ENCODE assay signal across 32 cellular contexts in the genomic region with DNA sequence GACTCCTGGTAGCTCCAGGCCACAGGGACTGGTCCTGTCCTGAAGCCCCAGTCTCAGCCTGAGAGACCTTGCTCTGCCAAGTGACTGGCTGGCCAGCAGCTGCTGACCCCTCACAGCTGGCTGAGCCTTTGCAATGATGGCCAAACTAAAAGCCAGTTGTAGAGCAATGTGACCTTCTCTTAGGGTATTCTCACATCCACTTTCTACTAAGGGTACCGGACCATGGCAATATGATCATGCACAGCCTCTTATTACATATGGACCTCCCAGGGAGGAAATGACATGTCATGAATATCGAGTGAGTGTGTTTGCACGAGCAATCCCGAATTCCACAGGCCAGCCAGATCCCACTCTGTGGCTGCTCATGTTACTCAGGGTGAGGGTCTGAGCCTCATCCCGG.
"Had no signal": no experiment of that assay in that cellular context is flagged by ENCODE, and none has a peak within 500 bp of the region (broad histone marks: within the 10 kb centered on the region; RNA-seq: fewer than 3 reads in every experiment).

No MANE protein-coding gene starts in this region.

- H3K4me3 Mint-ChIP-seq: activated B cell treated with CpG ODN at 0.5 μM for 24 hours; activated CD4-positive, alpha-beta memory T cell treated with anti-CD3 and anti-CD28 coated beads for 36 hours; activated CD8-positive, alpha-beta memory T cell treated with anti-CD3 and anti-CD28 coated beads, Interleukin-2, amount 10 ng/mL, durations not matched to agents 7 days and 5 days; activated CD8-positive, alpha-beta T cell treated with anti-CD3 and anti-CD28 coated beads, Interleukin-2, amount 10 ng/mL, durations not matched to agents 7 days and 5 days; activated naive CD4-positive, alpha-beta T cell treated with anti-CD3 and anti-CD28 coated beads for 36 hours; activated naive CD4-positive, alpha-beta T cell treated with anti-CD3 and anti-CD28 coated beads, Interleukin-2, amount 50 U/mL, for 24 hours; activated naive CD8-positive, alpha-beta T cell treated with anti-CD3 and anti-CD28 coated beads for 36 hours; activated naive CD8-positive, alpha-beta T cell treated with anti-CD3 and anti-CD28 coated beads, Interleukin-2, amount 50 U/mL, for 24 hours; activated T-helper 1 cell treated with anti-CD3 and anti-CD28 coated beads, Interleukin-12 subunit alpha, Interleukin-12 subunit beta, Interleukin-2, Interleukin-4 antibody, amounts not matched to agents 30 ng/mL and 10 ng/mL and 1 ng/mL, durations not matched to agents 14 hours and 24 hours and 36 hours; T-helper 17 cell; T-helper 2 cell treated with Interferon-gamma antibody and Interleukin-4, amounts not matched to agents 5 μg/mL and 100 μg/mL, for 36 hours had no signal

- H3K9me3 ChIP-seq: adrenal gland, body of pancreas, esophagus squamous epithelium, gastroesophageal sphincter had no signal

- ATAC-seq: activated CD4-positive, CD25-positive, alpha-beta regulatory T cell treated with anti-CD3 and anti-CD28 coated beads, Interleukin-2, amount 50 U/mL, for 24 hours; activated CD8-positive, alpha-beta memory T cell treated with anti-CD3 and anti-CD28 coated beads, Interleukin-2, amount 10 ng/mL, durations not matched to agents 7 days and 5 days; activated CD8-positive, alpha-beta T cell treated with anti-CD3 and anti-CD28 coated beads, Interleukin-2, amount 10 ng/mL, durations not matched to agents 7 days and 5 days; activated naive CD8-positive, alpha-beta T cell treated with anti-CD3 and anti-CD28 coated beads, Interleukin-2, amount 50 U/mL, for 24 hours; body of pancreas; gastroesophageal sphincter; T-helper 17 cell had no signal

- DNase-seq: activated B cell treated with CpG ODN at 0.5 μM for 24 hours; activated CD4-positive, alpha-beta memory T cell treated with anti-CD3 and anti-CD28 coated beads for 36 hours; activated CD4-positive, alpha-beta T cell treated with anti-CD3 and anti-CD28 coated beads for 48 hours; activated CD4-positive, alpha-beta T cell treated with anti-CD3 and anti-CD28 coated beads, Interleukin-2, amount 50 U/mL, for 1 hour; activated CD8-positive, alpha-beta memory T cell treated with anti-CD3 and anti-CD28 coated beads, Interleukin-2, amount 10 ng/mL, durations not matched to agents 7 days and 5 days; activated CD8-positive, alpha-beta memory T cell treated with anti-CD3 and anti-CD28 coated beads, Interleukin-2, amount 50 U/mL, for 4 hours; activated CD8-positive, alpha-beta T cell treated with anti-CD3 and anti-CD28 coated beads, Interleukin-2, amount 10 ng/mL, durations not matched to agents 7 days and 5 days; activated effector memory CD4-positive, alpha-beta T cell treated with anti-CD3 and anti-CD28 coated beads, Interleukin-2, amount 50 U/mL, for 16 hours; activated naive CD4-positive, alpha-beta T cell treated with anti-CD3 and anti-CD28 coated beads for 36 hours; activated naive CD8-positive, alpha-beta T cell treated with anti-CD3 and anti-CD28 coated beads for 36 hours; activated naive CD8-positive, alpha-beta T cell treated with anti-CD3 and anti-CD28 coated beads, Interleukin-2, amount 50 U/mL, for 24 hours; activated T-cell treated with anti-CD3 and anti-CD28 coated beads, Interleukin-2, amount 50 U/mL, for 1 hour; activated T-cell treated with anti-CD3 and anti-CD28 coated beads, Interleukin-2, amount 50 U/mL, for 48 hours; adrenal gland; amygdala; aorta; body of pancreas; caudate nucleus; effector CD8-positive, alpha-beta T cell; esophagus squamous epithelium; foreskin melanocyte; T-helper 1 cell; T-helper 17 cell; T1000; WERI-Rb-1 had no signal

- H3K36me3 ChIP-seq: adrenal gland, esophagus squamous epithelium, gastroesophageal sphincter, WERI-Rb-1 had no signal

- H3K27me3 ChIP-seq: adrenal gland, body of pancreas had no signal

- H3K4me1 Mint-ChIP-seq: activated naive CD4-positive, alpha-beta T cell treated with anti-CD3 and anti-CD28 coated beads, Interleukin-2, amount 50 U/mL, for 24 hours had no signal

- H3K4me3 ChIP-seq: adrenal gland, body of pancreas, esophagus squamous epithelium, gastroesophageal sphincter had no signal

- H3K27ac ChIP-seq: adrenal gland, body of pancreas, epithelial cell of prostate, esophagus squamous epithelium, gastroesophageal sphincter, WERI-Rb-1 had no signal

- H3K27ac Mint-ChIP-seq: activated B cell treated with CpG ODN at 0.5 μM for 24 hours; activated CD4-positive, alpha-beta memory T cell treated with anti-CD3 and anti-CD28 coated beads for 36 hours; activated CD8-positive, alpha-beta memory T cell treated with anti-CD3 and anti-CD28 coated beads, Interleukin-2, amount 10 ng/mL, durations not matched to agents 7 days and 5 days; activated CD8-positive, alpha-beta T cell treated with anti-CD3 and anti-CD28 coated beads, Interleukin-2, amount 10 ng/mL, durations not matched to agents 7 days and 5 days; activated naive CD4-positive, alpha-beta T cell treated with anti-CD3 and anti-CD28 coated beads for 36 hours; activated naive CD4-positive, alpha-beta T cell treated with anti-CD3 and anti-CD28 coated beads, Interleukin-2, amount 50 U/mL, for 24 hours; activated naive CD8-positive, alpha-beta T cell treated with anti-CD3 and anti-CD28 coated beads for 36 hours; activated naive CD8-positive, alpha-beta T cell treated with anti-CD3 and anti-CD28 coated beads, Interleukin-2, amount 50 U/mL, for 24 hours; activated T-helper 1 cell treated with anti-CD3 and anti-CD28 coated beads, Interleukin-12 subunit alpha, Interleukin-12 subunit beta, Interleukin-2, Interleukin-4 antibody, amounts not matched to agents 30 ng/mL and 10 ng/mL and 1 ng/mL, durations not matched to agents 14 hours and 24 hours and 36 hours; activated T-helper 2 cell treated with anti-CD3 and anti-CD28 coated beads, Interferon-gamma antibody, Interleukin-2, Interleukin-4, amounts not matched to agents 10 μg/mL and 5 μg/mL and 100 μg/mL, durations not matched to agents 14 hours and 24 hours and 36 hours; T-helper 17 cell; T-helper 2 cell treated with Interferon-gamma antibody and Interleukin-4, amounts not matched to agents 5 μg/mL and 100 μg/mL, for 36 hours had no signal

- H3K36me3 Mint-ChIP-seq: activated CD4-positive, alpha-beta memory T cell treated with anti-CD3 and anti-CD28 coated beads for 36 hours; activated CD8-positive, alpha-beta memory T cell treated with anti-CD3 and anti-CD28 coated beads, Interleukin-2, amount 10 ng/mL, durations not matched to agents 7 days and 5 days; activated naive CD4-positive, alpha-beta T cell treated with anti-CD3 and anti-CD28 coated beads, Interleukin-2, amount 50 U/mL, for 24 hours; activated naive CD8-positive, alpha-beta T cell treated with anti-CD3 and anti-CD28 coated beads for 36 hours had no signal

- H3K9me3 Mint-ChIP-seq: activated B cell treated with CpG ODN at 0.5 μM for 24 hours; activated CD4-positive, alpha-beta memory T cell treated with anti-CD3 and anti-CD28 coated beads for 36 hours; activated naive CD4-positive, alpha-beta T cell treated with anti-CD3 and anti-CD28 coated beads for 36 hours; activated naive CD4-positive, alpha-beta T cell treated with anti-CD3 and anti-CD28 coated beads, Interleukin-2, amount 50 U/mL, for 24 hours; activated naive CD8-positive, alpha-beta T cell treated with anti-CD3 and anti-CD28 coated beads for 36 hours; activated naive CD8-positive, alpha-beta T cell treated with anti-CD3 and anti-CD28 coated beads, Interleukin-2, amount 50 U/mL, for 24 hours; activated T-helper 1 cell treated with anti-CD3 and anti-CD28 coated beads, Interleukin-12 subunit alpha, Interleukin-12 subunit beta, Interleukin-2, Interleukin-4 antibody, amounts not matched to agents 30 ng/mL and 10 ng/mL and 1 ng/mL, durations not matched to agents 14 hours and 24 hours and 36 hours; activated T-helper 2 cell treated with anti-CD3 and anti-CD28 coated beads, Interferon-gamma antibody, Interleukin-2, Interleukin-4, amounts not matched to agents 10 μg/mL and 5 μg/mL and 100 μg/mL, durations not matched to agents 14 hours and 24 hours and 36 hours; T-helper 2 cell treated with Interferon-gamma antibody and Interleukin-4, amounts not matched to agents 5 μg/mL and 100 μg/mL, for 36 hours had no signal
